1 cellular context compared by ENCODE assay signal in the genomic region with DNA sequence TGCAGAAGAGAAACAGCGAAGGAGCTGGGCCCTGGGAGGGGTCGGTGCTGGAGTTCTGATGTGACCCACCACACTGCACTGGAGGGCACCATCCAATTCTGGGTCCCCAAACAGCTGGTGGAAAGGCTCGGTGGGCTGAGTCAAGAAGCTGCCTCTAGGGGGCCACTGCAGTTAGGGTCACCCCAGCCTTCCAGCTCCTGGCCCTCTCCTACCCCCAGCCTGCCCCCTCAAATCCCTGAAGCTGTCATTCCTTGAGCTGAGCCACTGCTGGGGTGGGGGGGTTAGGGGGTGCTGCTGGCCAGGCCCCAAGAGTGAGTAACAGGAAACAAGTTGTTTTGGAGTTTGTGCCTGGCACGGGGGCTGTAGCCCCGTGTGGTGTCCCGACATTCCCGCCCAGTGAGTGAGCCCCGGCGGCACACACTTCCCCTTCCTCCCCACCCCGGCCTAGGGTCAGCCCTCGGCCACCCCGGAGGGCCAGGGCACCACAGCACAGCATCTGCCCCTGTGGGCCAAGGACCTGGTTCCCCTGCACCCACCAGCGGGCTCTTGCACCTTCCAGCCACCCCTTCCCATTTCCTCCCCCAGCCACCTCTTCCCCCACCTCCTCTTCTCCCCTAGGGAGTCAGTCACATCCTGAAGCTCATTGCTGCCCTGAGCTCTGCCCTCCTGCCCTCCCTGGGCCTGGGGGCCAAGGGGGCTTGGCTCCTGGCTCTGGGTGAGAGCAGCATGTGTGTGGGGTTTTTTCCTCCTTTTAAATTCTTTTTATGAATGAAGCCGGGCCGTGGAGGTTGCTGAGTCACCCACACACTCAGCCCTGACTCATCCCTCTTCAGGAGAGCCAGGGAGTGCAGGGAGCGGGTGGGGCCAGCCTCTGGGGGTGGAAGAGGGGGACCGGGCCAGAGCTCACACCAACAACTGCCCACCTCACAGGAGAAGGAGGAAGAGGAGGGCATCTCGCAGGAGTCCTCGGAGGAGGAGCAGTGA.
A peak's percentile ranks its signal among the peaks of the same experiment; 100 is the strongest.
TF ChIP-seq lines count a peak whose summit lies in the region.

No MANE protein-coding gene starts in this region.

TF ChIP-seq in K562, 482 proteins besides CTCF, POLR2A, EP300 and RAD21 (continued from another document and continues in another):
- TF ChIP-seq, protein P1, sequence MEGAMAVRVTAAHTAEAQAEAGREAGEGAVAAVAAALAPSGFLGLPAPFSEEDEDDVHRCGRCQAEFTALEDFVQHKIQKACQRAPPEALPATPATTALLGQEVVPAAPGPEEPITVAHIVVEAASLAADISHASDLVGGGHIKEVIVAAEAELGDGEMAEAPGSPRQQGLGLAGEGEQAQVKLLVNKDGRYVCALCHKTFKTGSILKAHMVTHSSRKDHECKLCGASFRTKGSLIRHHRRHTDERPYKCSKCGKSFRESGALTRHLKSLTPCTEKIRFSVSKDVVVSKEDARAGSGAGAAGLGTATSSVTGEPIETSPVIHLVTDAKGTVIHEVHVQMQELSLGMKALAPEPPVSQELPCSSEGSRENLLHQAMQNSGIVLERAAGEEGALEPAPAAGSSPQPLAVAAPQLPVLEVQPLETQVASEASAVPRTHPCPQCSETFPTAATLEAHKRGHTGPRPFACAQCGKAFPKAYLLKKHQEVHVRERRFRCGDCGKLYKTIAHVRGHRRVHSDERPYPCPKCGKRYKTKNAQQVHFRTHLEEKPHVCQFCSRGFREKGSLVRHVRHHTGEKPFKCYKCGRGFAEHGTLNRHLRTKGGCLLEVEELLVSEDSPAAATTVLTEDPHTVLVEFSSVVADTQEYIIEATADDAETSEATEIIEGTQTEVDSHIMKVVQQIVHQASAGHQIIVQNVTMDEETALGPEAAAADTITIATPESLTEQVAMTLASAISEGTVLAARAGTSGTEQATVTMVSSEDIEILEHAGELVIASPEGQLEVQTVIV (CRISPR knock-in tag; IDR thresholded peaks at IDR 0.05; ENCODE audit: borderline replicate concordance): no peak
- TF ChIP-seq ZNF140 (CRISPR knock-in tag; IDR thresholded peaks at IDR 0.05) (no peak), SMAD1 (IDR thresholded peaks at IDR 0.05; ENCODE audit: low read depth, low read length, partially characterized antibody) (peak; percentile 21), SRSF1 (IDR thresholded peaks at IDR 0.05; ENCODE audit: low read depth, low read length) (no peak), MTA2 (IDR thresholded peaks at IDR 0.05; ENCODE audit: low read depth) (no peak), SETDB1 (IDR thresholded peaks at IDR 0.05; ENCODE audit: low read length) (no peak), CHD4 (IDR thresholded peaks at IDR 0.05; ENCODE audit: insufficient read depth, insufficient replicate concordance, low read depth, low read length, poor library complexity, severe bottlenecking) (no peak), KLF6 (CRISPR knock-in tag; IDR thresholded peaks at IDR 0.05; ENCODE audit: borderline replicate concordance) (no peak), COPS2 (conservative IDR thresholded peaks at IDR 0.05) (no peak), MED1 (CRISPR knock-in tag; IDR thresholded peaks at IDR 0.05; ENCODE audit: borderline replicate concordance) (no peak), NR3C1 (CRISPR knock-in tag; IDR thresholded peaks at IDR 0.05) (no peak), ZKSCAN8 (CRISPR knock-in tag; IDR thresholded peaks at IDR 0.05) (no peak), NR4A1 (CRISPR knock-in tag; IDR thresholded peaks at IDR 0.05) (no peak), NR4A1 (tag; IDR thresholded peaks at IDR 0.05) (0 out of 2 replicates have a peak, but pooled peaks have one; percentile 53), SAP30 (IDR thresholded peaks at IDR 0.05; ENCODE audit: borderline replicate concordance, insufficient read depth, low read depth, low read length, poor library complexity, severe bottlenecking) (no peak), ZNF12 (CRISPR knock-in tag; IDR thresholded peaks at IDR 0.05) (no peak), ZNF354B (CRISPR knock-in tag; IDR thresholded peaks at IDR 0.05) (no peak), JUN (IDR thresholded peaks at IDR 0.05; ENCODE audit: borderline replicate concordance, low read depth, low read length) (peak; percentile 98), JUN (CRISPR knock-in tag; IDR thresholded peaks at IDR 0.05; ENCODE audit: borderline replicate concordance) (no peak), BRF1 (IDR thresholded peaks at IDR 0.05; ENCODE audit: borderline replicate concordance, extremely low read depth, insufficient read length) (no peak), ZNF134 (CRISPR knock-in tag; conservative IDR thresholded peaks at IDR 0.05) (no peak), ZNF584 (CRISPR knock-in tag; IDR thresholded peaks at IDR 0.05; ENCODE audit: low read depth) (no peak; the same call in 1 of the 2 replicates), DDX20 (tag; IDR thresholded peaks at IDR 0.05; ENCODE audit: low read depth) (no peak), NFRKB (IDR thresholded peaks at IDR 0.05; ENCODE audit: low read depth) (no peak)
- TF ChIP-seq, protein P2, sequence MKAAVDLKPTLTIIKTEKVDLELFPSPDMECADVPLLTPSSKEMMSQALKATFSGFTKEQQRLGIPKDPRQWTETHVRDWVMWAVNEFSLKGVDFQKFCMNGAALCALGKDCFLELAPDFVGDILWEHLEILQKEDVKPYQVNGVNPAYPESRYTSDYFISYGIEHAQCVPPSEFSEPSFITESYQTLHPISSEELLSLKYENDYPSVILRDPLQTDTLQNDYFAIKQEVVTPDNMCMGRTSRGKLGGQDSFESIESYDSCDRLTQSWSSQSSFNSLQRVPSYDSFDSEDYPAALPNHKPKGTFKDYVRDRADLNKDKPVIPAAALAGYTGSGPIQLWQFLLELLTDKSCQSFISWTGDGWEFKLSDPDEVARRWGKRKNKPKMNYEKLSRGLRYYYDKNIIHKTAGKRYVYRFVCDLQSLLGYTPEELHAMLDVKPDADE (conservative IDR thresholded peaks at IDR 0.05; ENCODE audit: control insufficient read depth, low read depth, low read length): no peak
- TF ChIP-seq, protein P3, sequence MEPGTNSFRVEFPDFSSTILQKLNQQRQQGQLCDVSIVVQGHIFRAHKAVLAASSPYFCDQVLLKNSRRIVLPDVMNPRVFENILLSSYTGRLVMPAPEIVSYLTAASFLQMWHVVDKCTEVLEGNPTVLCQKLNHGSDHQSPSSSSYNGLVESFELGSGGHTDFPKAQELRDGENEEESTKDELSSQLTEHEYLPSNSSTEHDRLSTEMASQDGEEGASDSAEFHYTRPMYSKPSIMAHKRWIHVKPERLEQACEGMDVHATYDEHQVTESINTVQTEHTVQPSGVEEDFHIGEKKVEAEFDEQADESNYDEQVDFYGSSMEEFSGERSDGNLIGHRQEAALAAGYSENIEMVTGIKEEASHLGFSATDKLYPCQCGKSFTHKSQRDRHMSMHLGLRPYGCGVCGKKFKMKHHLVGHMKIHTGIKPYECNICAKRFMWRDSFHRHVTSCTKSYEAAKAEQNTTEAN (CRISPR knock-in tag; IDR thresholded peaks at IDR 0.05): no peak
- TF ChIP-seq, protein P4, sequence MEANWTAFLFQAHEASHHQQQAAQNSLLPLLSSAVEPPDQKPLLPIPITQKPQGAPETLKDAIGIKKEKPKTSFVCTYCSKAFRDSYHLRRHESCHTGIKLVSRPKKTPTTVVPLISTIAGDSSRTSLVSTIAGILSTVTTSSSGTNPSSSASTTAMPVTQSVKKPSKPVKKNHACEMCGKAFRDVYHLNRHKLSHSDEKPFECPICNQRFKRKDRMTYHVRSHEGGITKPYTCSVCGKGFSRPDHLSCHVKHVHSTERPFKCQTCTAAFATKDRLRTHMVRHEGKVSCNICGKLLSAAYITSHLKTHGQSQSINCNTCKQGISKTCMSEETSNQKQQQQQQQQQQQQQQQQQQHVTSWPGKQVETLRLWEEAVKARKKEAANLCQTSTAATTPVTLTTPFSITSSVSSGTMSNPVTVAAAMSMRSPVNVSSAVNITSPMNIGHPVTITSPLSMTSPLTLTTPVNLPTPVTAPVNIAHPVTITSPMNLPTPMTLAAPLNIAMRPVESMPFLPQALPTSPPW (CRISPR knock-in tag; IDR thresholded peaks at IDR 0.05): peak; percentile 95
- TF ChIP-seq, protein P5, sequence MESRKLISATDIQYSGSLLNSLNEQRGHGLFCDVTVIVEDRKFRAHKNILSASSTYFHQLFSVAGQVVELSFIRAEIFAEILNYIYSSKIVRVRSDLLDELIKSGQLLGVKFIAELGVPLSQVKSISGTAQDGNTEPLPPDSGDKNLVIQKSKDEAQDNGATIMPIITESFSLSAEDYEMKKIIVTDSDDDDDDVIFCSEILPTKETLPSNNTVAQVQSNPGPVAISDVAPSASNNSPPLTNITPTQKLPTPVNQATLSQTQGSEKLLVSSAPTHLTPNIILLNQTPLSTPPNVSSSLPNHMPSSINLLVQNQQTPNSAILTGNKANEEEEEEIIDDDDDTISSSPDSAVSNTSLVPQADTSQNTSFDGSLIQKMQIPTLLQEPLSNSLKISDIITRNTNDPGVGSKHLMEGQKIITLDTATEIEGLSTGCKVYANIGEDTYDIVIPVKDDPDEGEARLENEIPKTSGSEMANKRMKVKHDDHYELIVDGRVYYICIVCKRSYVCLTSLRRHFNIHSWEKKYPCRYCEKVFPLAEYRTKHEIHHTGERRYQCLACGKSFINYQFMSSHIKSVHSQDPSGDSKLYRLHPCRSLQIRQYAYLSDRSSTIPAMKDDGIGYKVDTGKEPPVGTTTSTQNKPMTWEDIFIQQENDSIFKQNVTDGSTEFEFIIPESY (CRISPR knock-in tag; IDR thresholded peaks at IDR 0.05): no peak; the same call in 1 of the 2 replicates
- TF ChIP-seq, protein P6, sequence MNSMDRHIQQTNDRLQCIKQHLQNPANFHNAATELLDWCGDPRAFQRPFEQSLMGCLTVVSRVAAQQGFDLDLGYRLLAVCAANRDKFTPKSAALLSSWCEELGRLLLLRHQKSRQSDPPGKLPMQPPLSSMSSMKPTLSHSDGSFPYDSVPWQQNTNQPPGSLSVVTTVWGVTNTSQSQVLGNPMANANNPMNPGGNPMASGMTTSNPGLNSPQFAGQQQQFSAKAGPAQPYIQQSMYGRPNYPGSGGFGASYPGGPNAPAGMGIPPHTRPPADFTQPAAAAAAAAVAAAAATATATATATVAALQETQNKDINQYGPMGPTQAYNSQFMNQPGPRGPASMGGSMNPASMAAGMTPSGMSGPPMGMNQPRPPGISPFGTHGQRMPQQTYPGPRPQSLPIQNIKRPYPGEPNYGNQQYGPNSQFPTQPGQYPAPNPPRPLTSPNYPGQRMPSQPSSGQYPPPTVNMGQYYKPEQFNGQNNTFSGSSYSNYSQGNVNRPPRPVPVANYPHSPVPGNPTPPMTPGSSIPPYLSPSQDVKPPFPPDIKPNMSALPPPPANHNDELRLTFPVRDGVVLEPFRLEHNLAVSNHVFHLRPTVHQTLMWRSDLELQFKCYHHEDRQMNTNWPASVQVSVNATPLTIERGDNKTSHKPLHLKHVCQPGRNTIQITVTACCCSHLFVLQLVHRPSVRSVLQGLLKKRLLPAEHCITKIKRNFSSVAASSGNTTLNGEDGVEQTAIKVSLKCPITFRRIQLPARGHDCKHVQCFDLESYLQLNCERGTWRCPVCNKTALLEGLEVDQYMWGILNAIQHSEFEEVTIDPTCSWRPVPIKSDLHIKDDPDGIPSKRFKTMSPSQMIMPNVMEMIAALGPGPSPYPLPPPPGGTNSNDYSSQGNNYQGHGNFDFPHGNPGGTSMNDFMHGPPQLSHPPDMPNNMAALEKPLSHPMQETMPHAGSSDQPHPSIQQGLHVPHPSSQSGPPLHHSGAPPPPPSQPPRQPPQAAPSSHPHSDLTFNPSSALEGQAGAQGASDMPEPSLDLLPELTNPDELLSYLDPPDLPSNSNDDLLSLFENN (IDR thresholded peaks at IDR 0.05; ENCODE audit: low read depth in 2 of 2, low read length in 2 of 2): no peak
- TF ChIP-seq, protein P7, sequence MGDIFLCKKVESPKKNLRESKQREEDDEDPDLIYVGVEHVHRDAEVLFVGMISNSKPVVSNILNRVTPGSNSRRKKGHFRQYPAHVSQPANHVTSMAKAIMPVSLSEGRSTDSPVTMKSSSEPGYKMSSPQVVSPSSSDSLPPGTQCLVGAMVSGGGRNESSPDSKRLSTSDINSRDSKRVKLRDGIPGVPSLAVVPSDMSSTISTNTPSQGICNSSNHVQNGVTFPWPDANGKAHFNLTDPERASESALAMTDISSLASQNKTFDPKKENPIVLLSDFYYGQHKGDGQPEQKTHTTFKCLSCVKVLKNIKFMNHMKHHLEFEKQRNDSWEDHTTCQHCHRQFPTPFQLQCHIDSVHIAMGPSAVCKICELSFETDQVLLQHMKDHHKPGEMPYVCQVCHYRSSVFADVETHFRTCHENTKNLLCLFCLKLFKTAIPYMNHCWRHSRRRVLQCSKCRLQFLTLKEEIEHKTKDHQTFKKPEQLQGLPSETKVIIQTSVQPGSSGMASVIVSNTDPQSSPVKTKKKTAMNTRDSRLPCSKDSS (IDR thresholded peaks at IDR 0.05; ENCODE audit: low read depth, partially characterized antibody): no peak
